ENCODE assay signal across 10 cellular contexts in genomic region chr3:32366638-32367368, GRCh38. TPM values are rescaled to one million over a fixed set of nuclear protein-coding genes. Genes with fewer than 3 reads are reported as not detected.
DNase-seq lines count a peak whose midpoint lies in the region; ATAC-seq and TF ChIP-seq lines count a peak whose summit lies in the region.
"Had no signal": no experiment of that assay in that cellular context is flagged by ENCODE, and none has a peak within 500 bp of the region (broad histone marks: within the 10 kb centered on the region; RNA-seq: fewer than 3 reads in every experiment).

No MANE protein-coding gene starts in this region.

- ATAC-seq in stimulated activated naive CD8-positive, alpha-beta T cell treated with anti-CD3 and anti-CD28 coated beads, Interleukin-15, Interleukin-2, amounts not matched to agents 100 U/mL and 50 U/mL, for 24 hours = no peak
- peak; percentile 70 for ATAC-seq in HG03025 (IDR thresholded peaks at IDR 0.05; ENCODE audit: low FRiP score, unreplicated experiment)
- ATAC-seq in natural killer cell treated with Interleukin-12 subunit alpha and Interleukin-12 subunit beta and Interleukin-15 and Interleukin-18, amount 100 ng/mL, for 72 hours = no peak
- no peak for ATAC-seq in HG02678 (IDR thresholded peaks at IDR 0.05; ENCODE audit: unreplicated experiment)
- ATAC-seq: activated T-cell treated with anti-CD3 and anti-CD28 coated beads, Interleukin-2, amount 50 U/mL, for 4 hours had no signal

- H3K4me3 ChIP-seq in astrocyte of the spinal cord (ENCODE audit: low read depth, low read length) = no peak overlapping the region

- H3K4me1 Mint-ChIP-seq in stimulated activated naive CD8-positive, alpha-beta T cell treated with anti-CD3 and anti-CD28 coated beads, Interleukin-15, Interleukin-2, amounts not matched to agents 100 ng/mL and 50 ng/mL, for 24 hours (ENCODE audit: low read depth) = peaks cover 15% of the 10 kb centered on the region
- H3K4me1 Mint-ChIP-seq in natural killer cell treated with Interleukin-12 subunit alpha and Interleukin-12 subunit beta and Interleukin-15 and Interleukin-18, amount 100 ng/mL, for 72 hours (ENCODE audit: low read depth in 2 of 2) = no peaks in the 10 kb centered on the region

- H3K27ac Mint-ChIP-seq in stimulated activated naive CD8-positive, alpha-beta T cell treated with anti-CD3 and anti-CD28 coated beads, Interleukin-15, Interleukin-2, amounts not matched to agents 100 ng/mL and 50 ng/mL, for 24 hours = peak overlapping the region; percentile 38
- H3K27ac Mint-ChIP-seq in natural killer cell treated with Interleukin-12 subunit alpha and Interleukin-12 subunit beta and Interleukin-15 and Interleukin-18, amount 100 ng/mL, for 72 hours = no peak overlapping the region

- no peak for TF ChIP-seq CTCF in astrocyte of the spinal cord (IDR thresholded peaks at IDR 0.05; ENCODE audit: low read depth, low read length)

- H3K4me3 Mint-ChIP-seq in stimulated activated naive CD8-positive, alpha-beta T cell treated with anti-CD3 and anti-CD28 coated beads, Interleukin-15, Interleukin-2, amounts not matched to agents 100 ng/mL and 50 ng/mL, for 24 hours = no peak overlapping the region
- H3K4me3 Mint-ChIP-seq in natural killer cell treated with Interleukin-12 subunit alpha and Interleukin-12 subunit beta and Interleukin-15 and Interleukin-18, amount 100 ng/mL, for 72 hours = no peak overlapping the region
- H3K4me3 Mint-ChIP-seq: activated T-cell treated with anti-CD3 and anti-CD28 coated beads, Interleukin-2, amount 50 U/mL, for 4 hours had no signal

- H3K36me3 Mint-ChIP-seq in stimulated activated naive CD8-positive, alpha-beta T cell treated with anti-CD3 and anti-CD28 coated beads, Interleukin-15, Interleukin-2, amounts not matched to agents 100 ng/mL and 50 ng/mL, for 24 hours (ENCODE audit: low read depth) = no peaks in the 10 kb centered on the region
- H3K36me3 Mint-ChIP-seq in natural killer cell treated with Interleukin-12 subunit alpha and Interleukin-12 subunit beta and Interleukin-15 and Interleukin-18, amount 100 ng/mL, for 72 hours = no peaks in the 10 kb centered on the region

- no peaks in the 10 kb centered on the region for H3K27me3 Mint-ChIP-seq in stimulated activated naive CD8-positive, alpha-beta T cell treated with anti-CD3 and anti-CD28 coated beads, Interleukin-15, Interleukin-2, amounts not matched to agents 100 ng/mL and 50 ng/mL, for 24 hours
- peaks cover 0 to 2% of the 10 kb centered on the region in 2 donors for H3K27me3 Mint-ChIP-seq in natural killer cell treated with Interleukin-12 subunit alpha and Interleukin-12 subunit beta and Interleukin-15 and Interleukin-18, amount 100 ng/mL, for 72 hours

- no peak for DNase-seq in stimulated activated naive CD8-positive, alpha-beta T cell treated with anti-CD3 and anti-CD28 coated beads, Interleukin-15, Interleukin-2, amounts not matched to agents 100 U/mL and 50 U/mL, for 24 hours
- DNase-seq in astrocyte of the spinal cord (ENCODE audit: low read depth, low spot score) (peak; percentile 14), NOMO-1 (lab: John Stamatoyannopoulos, UW; ENCODE audit: unreplicated experiment in 2 of 2) (no peak), inferior parietal cortex (ENCODE audit: extremely low spot score) (no peak)
- no peak for DNase-seq in natural killer cell treated with Interleukin-12 subunit alpha and Interleukin-12 subunit beta and Interleukin-15 and Interleukin-18, amount 100 ng/mL, for 72 hours (ENCODE audit: low spot score)
- DNase-seq: activated T-cell treated with anti-CD3 and anti-CD28 coated beads, Interleukin-2, amount 50 U/mL, for 4 hours; NCI-H526 had no signal

- in situ Hi-C loops in astrocyte of the spinal cord (cut with HindIII; ENCODE audit: low sequenced_read_pairs) = no loop called here

- no peaks in the 10 kb centered on the region for H3K9me3 Mint-ChIP-seq in stimulated activated naive CD8-positive, alpha-beta T cell treated with anti-CD3 and anti-CD28 coated beads, Interleukin-15, Interleukin-2, amounts not matched to agents 100 ng/mL and 50 ng/mL, for 24 hours
- H3K9me3 Mint-ChIP-seq in natural killer cell treated with Interleukin-12 subunit alpha and Interleukin-12 subunit beta and Interleukin-15 and Interleukin-18, amount 100 ng/mL, for 72 hours = no peaks in the 10 kb centered on the region
- H3K9me3 Mint-ChIP-seq: activated T-cell treated with anti-CD3 and anti-CD28 coated beads, Interleukin-2, amount 50 U/mL, for 4 hours had no signal

RNA-seq across cellular contexts. Expression of gene CMTM7, which starts 24.9 kb away (rescaled TPM):
- total RNA-seq in natural killer cell treated with Interleukin-12 subunit alpha and Interleukin-12 subunit beta and Interleukin-15 and Interleukin-18, amount 100 ng/mL, for 72 hours = 10 to 100 TPM; 17.5 to 34.5 TPM
